29 cellular contexts compared by ENCODE assay signal in genomic region chr10:98405422-98405821, GRCh38. TPM values are rescaled to one million over a fixed set of nuclear protein-coding genes. Genes with fewer than 3 reads are reported as not detected.
DNase-seq lines count a peak whose midpoint lies in the region; TF ChIP-seq lines count a peak whose summit lies in the region.
"Had no signal": no experiment of that assay in that cellular context is flagged by ENCODE, and none has a peak within 500 bp of the region (broad histone marks: within the 10 kb centered on the region; RNA-seq: fewer than 3 reads in every experiment).

No MANE protein-coding gene starts in this region.

- intact Hi-C loops in posterior vena cava (cut with DNase I) = no loop called here

- H3K9me3 ChIP-seq in fibroblast of lung (ENCODE audit: control insufficient read depth, insufficient read depth, low read depth, low read length) (no peaks in the 10 kb centered on the region), MM.1S (replicated peaks; ENCODE audit: insufficient read depth, low read length) (no peaks in the 10 kb centered on the region)
- H3K9me3 ChIP-seq: BLaER1 treated with 17β-estradiol and CSF1 and Interleukin-3, amounts not matched to agents 10 nM and 100 nM; HAP-1 had no signal

- peak overlapping the region; percentile 68 for H3K27ac Mint-ChIP-seq in HFFc6
- H3K27ac Mint-ChIP-seq: mesothelial cell of epicardium had no signal

- H3K79me2 ChIP-seq in fibroblast of lung (ENCODE audit: control insufficient read depth, insufficient read depth, low read length) (no peaks in the 10 kb centered on the region), MM.1S (ENCODE audit: low read length) (no peaks in the 10 kb centered on the region)

- no peaks in the 10 kb centered on the region for H3F3A ChIP-seq in MM.1S (ENCODE audit: insufficient read depth, low read length)

- no peak for TF ChIP-seq CTCF in HFFc6 (IDR thresholded peaks at IDR 0.05)
- no peak for TF ChIP-seq CTCF in fibroblast of lung (conservative IDR thresholded peaks at IDR 0.05 in 1 of 2, IDR thresholded peaks at IDR 0.05 in 1 of 2; ENCODE audit: low read depth in 1 of 2, low read length in 2 of 2)
- TF ChIP-seq CTCF in MM.1S (IDR thresholded peaks at IDR 0.05; ENCODE audit: low read length) = no peak

- H3K4me2 ChIP-seq in fibroblast of lung (ENCODE audit: extremely low read depth, insufficient read depth, low read length) (no peak overlapping the region), MM.1S (ENCODE audit: low read depth, low read length) (no peak overlapping the region)

- peaks cover 31% of the 10 kb centered on the region for H3K4me1 Mint-ChIP-seq in HFFc6 (ENCODE audit: low read depth)

- H3K27me3 Mint-ChIP-seq in HFFc6 (ENCODE audit: insufficient read depth) = peaks cover 3% of the 10 kb centered on the region
- H3K27me3 Mint-ChIP-seq: activated T-helper 17 cell treated with anti-CD3 and anti-CD28 coated beads, Interleukin-2, amount 50 U/mL, for 72 hours; brain; naive thymus-derived CD8-positive, alpha-beta T cell had no signal

- DNase-seq in HFFc6 = no peak
- peak in 1 of 2 donors; percentile 80 for DNase-seq in fibroblast of lung (ENCODE audit: low read depth in 2 of 2)
- peak; percentile 32 for DNase-seq in myocyte (ENCODE audit: low read depth)
- no peak for DNase-seq in posterior vena cava (ENCODE audit: low spot score)
- no peak for DNase-seq in MM.1S
- DNase-seq in DMS153 treated with DMSO at 0.1 percent for 48 hours (lab: John Stamatoyannopoulos, UW; ENCODE audit: unreplicated experiment) = no peak
- DNase-seq: ACHN; activated naive CD4-positive, alpha-beta T cell treated with anti-CD3 and anti-CD28 coated beads, Interleukin-2, amount 50 U/mL, for 16 hours; dermis blood vessel endothelial cell; Karpas-422; left ventricle myocardium superior; MV-4-11; naive thymus-derived CD8-positive, alpha-beta T cell; NCI-H1436 treated with DMSO at 0.1 percent for 48 hours; NCI-H2081 treated with DMSO at 0.1 percent for 48 hours; NCI-H226; NCI-H526 treated with DMSO at 0.1 percent for 48 hours; occipital lobe; stimulated activated CD4-positive, alpha-beta T cell treated with anti-CD3 and anti-CD28 coated beads, Interleukin-15, amount 100 ng/mL, for 24 hours; stimulated activated CD4-positive, alpha-beta T cell treated with anti-CD3 and anti-CD28 coated beads, Interleukin-4, amount 100 ng/mL, for 4 hours; SW 1271; T-helper 9 cell had no signal

- H3K27me3 ChIP-seq in fibroblast of lung (ENCODE audit: control insufficient read depth, insufficient read depth, low read length) = no peaks in the 10 kb centered on the region
- no peaks in the 10 kb centered on the region for H3K27me3 ChIP-seq in MM.1S (replicated peaks; ENCODE audit: insufficient read depth, low read length)
- H3K27me3 ChIP-seq: BLaER1 treated with 17β-estradiol and CSF1 and Interleukin-3, amounts not matched to agents 10 nM and 100 nM had no signal

- no peak overlapping the region for H3K4me3 Mint-ChIP-seq in HFFc6
- H3K4me3 Mint-ChIP-seq: brain; mesothelial cell of epicardium; naive thymus-derived CD8-positive, alpha-beta T cell had no signal

- H3K4me3 ChIP-seq in fibroblast of lung (replicated peaks in 1 of 4; ENCODE audit: control extremely low read depth in 1 of 4, insufficient read depth in 1 of 4, low read depth in 3 of 4, low read length in 4 of 4) = no peak overlapping the region
- H3K4me3 ChIP-seq in urinary bladder (ENCODE audit: low read depth, low read length) = no peak overlapping the region
- H3K4me3 ChIP-seq in MM.1S (ENCODE audit: low read length) = no peak overlapping the region
- H3K4me3 ChIP-seq: BLaER1 treated with 17β-estradiol and CSF1 and Interleukin-3, amounts not matched to agents 10 nM and 100 nM; HAP-1 had no signal

- WGBS in urinary bladder = 68% methylated on average over 12 of the region's 12 CpGs

- no peaks in the 10 kb centered on the region for H3K9me2 ChIP-seq in MM.1S (replicated peaks; ENCODE audit: insufficient read depth, low read length)

- no peak overlapping the region for H3K9ac ChIP-seq in fibroblast of lung (ENCODE audit: insufficient read depth, low read length)
- no peak overlapping the region for H3K9ac ChIP-seq in MM.1S (ENCODE audit: low read length)
- H3K9ac ChIP-seq: BLaER1 treated with 17β-estradiol and CSF1 and Interleukin-3, amounts not matched to agents 10 nM and 100 nM had no signal

- H2AFZ ChIP-seq in fibroblast of lung (ENCODE audit: low read length) = no peak overlapping the region
- H2AFZ ChIP-seq in MM.1S (ENCODE audit: low read length) = no peak overlapping the region

- H3K4me1 ChIP-seq in fibroblast of lung (ENCODE audit: control insufficient read depth, extremely low read depth, insufficient read depth, low read length) = peaks cover 24% of the 10 kb centered on the region
- H3K4me1 ChIP-seq in urinary bladder (ENCODE audit: insufficient read depth) = no peaks in the 10 kb centered on the region
- H3K4me1 ChIP-seq in MM.1S (ENCODE audit: low read length) = peaks cover 9% of the 10 kb centered on the region

- peaks cover 5% of the 10 kb centered on the region for H3K36me3 ChIP-seq in fibroblast of lung (ENCODE audit: control insufficient read depth, insufficient read depth, low read length)
- H3K36me3 ChIP-seq in urinary bladder (ENCODE audit: insufficient read depth) = peaks cover 1% of the 10 kb centered on the region
- no peaks in the 10 kb centered on the region for H3K36me3 ChIP-seq in MM.1S (replicated peaks; ENCODE audit: insufficient read depth, low read length)
- H3K36me3 ChIP-seq: HAP-1 had no signal

- no peaks in the 10 kb centered on the region for H4K20me1 ChIP-seq in fibroblast of lung (ENCODE audit: control insufficient read depth, extremely low read depth, insufficient read depth, low read length)
- H4K20me1 ChIP-seq in MM.1S (ENCODE audit: insufficient read depth, low read length) = no peaks in the 10 kb centered on the region
- H4K20me1 ChIP-seq: BLaER1 treated with 17β-estradiol and CSF1 and Interleukin-3, amounts not matched to agents 10 nM and 100 nM had no signal

- H3K36me3 Mint-ChIP-seq in HFFc6 (ENCODE audit: low read depth) = peaks cover 7% of the 10 kb centered on the region
- H3K36me3 Mint-ChIP-seq: brain had no signal

- H3K27ac ChIP-seq in fibroblast of lung (ENCODE audit: insufficient read depth, low read length) (peak overlapping the region; percentile 25), urinary bladder (ENCODE audit: low read depth) (peak overlapping the region; percentile 16), MM.1S (ENCODE audit: low read length) (no peak overlapping the region)
- H3K27ac ChIP-seq: BLaER1 treated with 17β-estradiol and CSF1 and Interleukin-3, amounts not matched to agents 10 nM and 100 nM; HL-60 had no signal

- no peaks in the 10 kb centered on the region for H3K9me3 Mint-ChIP-seq in HFFc6
- H3K9me3 Mint-ChIP-seq: activated T-helper 17 cell treated with anti-CD3 and anti-CD28 coated beads, Interleukin-2, amount 50 U/mL, for 72 hours; mesothelial cell of epicardium; naive thymus-derived CD8-positive, alpha-beta T cell had no signal

RNA-seq across cellular contexts. Expression of gene PYROXD2, which starts 9.6 kb away (rescaled TPM):
- 10 to 100 TPM in 1 of 6 experiments, 1 to 10 TPM in 5; 7.6 to 10.3 (median 8.9) TPM for total RNA-seq in HFFc6 (2021; fragmentation: NEBNext Ultra II Directional; extraction: Animal tissue kit (Norgen Biotek cat#: 25700))
- total RNA-seq in fibroblast of lung (12.8 and 16.0 TPM in 2 replicates), myocyte (7.3 and 9.7 TPM in 2 replicates), urinary bladder (15.0 TPM), posterior vena cava (1 to 10 TPM; 7.0 to 9.6 TPM)
- polyA plus RNA-seq in fibroblast of lung (8.7 and 15.9 TPM in 2 replicates), urinary bladder (8.9 TPM)
- polyA plus RNA-seq in fibroblast of lung (2012) = 9.3 and 16.8 TPM in 2 replicates
- polyA minus RNA-seq in fibroblast of lung (ENCODE audit: low replicate concordance) = 6.9 and 20.3 TPM in 2 replicates
- 10.3 TPM for polyA plus RNA-seq in myocyte (2012)

RNA-seq across cellular contexts. Expression of gene HPS1, which starts 41.3 kb away (rescaled TPM):
- total RNA-seq in HFFc6 (2021; fragmentation: NEBNext Ultra II Directional; extraction: Animal tissue kit (Norgen Biotek cat#: 25700)) = 10 to 100 TPM; 49.1 to 55.9 (median 52.8) TPM
- total RNA-seq in fibroblast of lung = 28.8 and 44.6 TPM in 2 replicates
- polyA plus RNA-seq in fibroblast of lung = 58.1 and 65.0 TPM in 2 replicates
- polyA plus RNA-seq in fibroblast of lung (2012) = 69.4 and 77.0 TPM in 2 replicates
- 132 TPM in 2 replicates for polyA minus RNA-seq in fibroblast of lung (ENCODE audit: low replicate concordance)
- 28.9 and 35.0 TPM in 2 replicates for total RNA-seq in myocyte
- 55.9 TPM for polyA plus RNA-seq in myocyte (2012)
- 14.6 TPM for total RNA-seq in urinary bladder
- polyA plus RNA-seq in urinary bladder = 54.6 TPM
- total RNA-seq in posterior vena cava = 10 to 100 TPM; 53.2 to 60.8 TPM
